Comparison of ENCODE assay signal across 7 cellular contexts in the genomic region with DNA sequence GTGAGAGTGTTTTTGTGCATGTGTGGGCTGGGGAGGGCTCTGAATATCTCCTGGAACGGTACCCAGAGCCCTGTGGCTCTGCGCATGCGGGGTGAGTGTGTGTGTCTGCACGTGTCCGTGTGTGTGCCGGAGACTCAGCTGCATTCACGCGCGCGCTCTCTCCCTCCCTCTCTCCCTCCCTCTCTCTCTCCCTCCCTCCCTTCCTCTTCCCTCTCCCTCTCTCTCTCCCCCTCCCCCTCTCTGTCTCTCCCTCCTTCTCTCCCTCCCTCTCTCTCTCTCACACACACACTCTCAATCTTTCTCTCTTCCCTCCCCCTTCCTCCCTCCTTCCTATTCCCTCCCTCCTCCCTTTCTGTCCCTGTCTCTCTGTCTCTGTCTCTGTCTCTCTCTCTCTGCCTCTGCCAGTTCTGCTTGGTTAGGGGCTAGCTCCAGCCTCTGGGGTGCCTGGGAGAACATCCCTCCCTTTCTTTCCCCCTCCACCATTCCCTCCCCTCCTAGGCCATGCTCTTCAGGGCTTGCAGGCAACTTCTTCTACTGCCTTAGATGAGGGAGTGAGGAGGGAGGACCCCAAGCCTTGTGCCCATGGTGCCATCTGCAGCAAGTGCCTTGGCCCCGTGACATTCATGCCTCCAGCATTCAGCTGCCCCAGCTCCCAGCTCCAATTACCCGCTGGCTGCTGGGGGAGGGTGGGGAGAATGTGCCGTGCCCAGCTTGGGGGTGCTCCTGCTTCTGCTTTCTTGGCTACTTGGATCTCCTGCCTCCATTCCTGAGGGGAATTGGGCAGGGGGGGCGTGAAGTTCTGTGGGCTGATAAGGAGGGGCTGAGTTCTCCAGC. TPM values are rescaled to one million over a fixed set of nuclear protein-coding genes. Genes with fewer than 3 reads are reported as not detected.
DNase-seq lines count a peak whose midpoint lies in the region; ATAC-seq, FAIRE-seq and TF ChIP-seq lines count a peak whose summit lies in the region.

No MANE protein-coding gene starts in this region.

- H3K27ac ChIP-seq in duodenal mucosa (ENCODE audit: low read depth, low read length) (peak overlapping the region; percentile 96), mesodermal cell (ENCODE audit: low read depth, low read length, severe bottlenecking) (peak overlapping the region; percentile 59)

- no peaks in the 10 kb centered on the region for H3K9me3 ChIP-seq in duodenal mucosa (ENCODE audit: control insufficient read depth in 1 of 2, low read length in 2 of 2)
- H3K9me3 ChIP-seq in mesodermal cell (ENCODE audit: control insufficient read depth, low read length), result no peaks in the 10 kb centered on the region

- no peaks in the 10 kb centered on the region for H3K9me3 Mint-ChIP-seq in activated CD8-positive, alpha-beta T cell treated with anti-CD3 and anti-CD28 coated beads for 36 hours

- intact Hi-C loops in activated CD8-positive, alpha-beta T cell treated with anti-CD3 and anti-CD28 coated beads for 36 hours (cut with micrococcal nuclease), result no loop called here

- H3K36me3 ChIP-seq in duodenal mucosa (ENCODE audit: control insufficient read depth in 1 of 2, insufficient read depth in 2 of 2, low read length in 2 of 2) (no peaks in the 10 kb centered on the region), mesodermal cell (ENCODE audit: control insufficient read depth, insufficient read depth, low read length) (no peaks in the 10 kb centered on the region)

- no peak for TF ChIP-seq CTCF in activated CD8-positive, alpha-beta T cell treated with anti-CD3 and anti-CD28 coated beads for 36 hours (IDR thresholded peaks at IDR 0.05)

- peak; percentile 66 for ATAC-seq in activated CD8-positive, alpha-beta T cell treated with anti-CD3 and anti-CD28 coated beads for 36 hours
- ATAC-seq in GM21381 (IDR thresholded peaks at IDR 0.05; ENCODE audit: unreplicated experiment), result no peak

- WGBS in mesodermal cell (ENCODE audit: insufficient coverage in 2 of 2), 2 experiments, result 27 to 30% methylated on average over 8 of the region's 14 CpGs

- peak; percentile 87 for FAIRE-seq in GM19239 (lab: Jason Lieb, UNC)

- POLR2A ChIA-PET in activated CD8-positive, alpha-beta T cell treated with anti-CD3 and anti-CD28 coated beads for 36 hours (lab: Charles Lee), result interaction anchor here (0.5 to 2.5 kb wide), 11 partner anchors 9 to 618 kb away, joined by 3 to 7 read pairs (median 3); a partner anchor contains a TSS

- H3K9ac ChIP-seq in duodenal mucosa (ENCODE audit: low read depth in 1 of 2, low read length in 2 of 2), result peak overlapping the region; percentile 80 to 86

- H3K4me1 ChIP-seq in duodenal mucosa (ENCODE audit: control insufficient read depth in 1 of 2, insufficient read depth in 2 of 2, low read length in 2 of 2), result peaks cover 93 to 96% of the 10 kb centered on the region in 2 donors
- peaks cover 51% of the 10 kb centered on the region for H3K4me1 ChIP-seq in mesodermal cell (ENCODE audit: control insufficient read depth, insufficient read depth, low read length, poor library complexity, severe bottlenecking)

- peak overlapping the region; percentile 78 for H3K4me3 Mint-ChIP-seq in activated CD8-positive, alpha-beta T cell treated with anti-CD3 and anti-CD28 coated beads for 36 hours

- no peaks in the 10 kb centered on the region for H3K36me3 Mint-ChIP-seq in activated CD8-positive, alpha-beta T cell treated with anti-CD3 and anti-CD28 coated beads for 36 hours (ENCODE audit: low read depth)

- H3K4me1 Mint-ChIP-seq in activated CD8-positive, alpha-beta T cell treated with anti-CD3 and anti-CD28 coated beads for 36 hours (ENCODE audit: low read depth), result peaks cover 79% of the 10 kb centered on the region

- H3K27me3 Mint-ChIP-seq in activated CD8-positive, alpha-beta T cell treated with anti-CD3 and anti-CD28 coated beads for 36 hours, result no peaks in the 10 kb centered on the region

- CTCF ChIA-PET in activated CD8-positive, alpha-beta T cell treated with anti-CD3 and anti-CD28 coated beads for 36 hours (lab: Charles Lee), result interaction anchor here (0.9 to 3.7 kb wide), 11 partner anchors 15 to 54 kb away, joined by 3 to 25 read pairs (median 5); a partner anchor contains a TSS

- H3K27ac Mint-ChIP-seq in activated CD8-positive, alpha-beta T cell treated with anti-CD3 and anti-CD28 coated beads for 36 hours, result peak overlapping the region; percentile 96

- H3K4me3 ChIP-seq in duodenal mucosa (ENCODE audit: low read depth in 1 of 2, low read length in 2 of 2) (peak overlapping the region; percentile 54 to 67), mesodermal cell (ENCODE audit: extremely low read depth, insufficient read depth, low read length, poor library complexity, severe bottlenecking) (no peak overlapping the region)

- no peaks in the 10 kb centered on the region for H3K27me3 ChIP-seq in duodenal mucosa (ENCODE audit: control insufficient read depth in 1 of 2, insufficient read depth in 2 of 2, low read length in 2 of 2)

- DNase-seq in GM19239 (ENCODE audit: insufficient read length, low spot score) (no peak), NCI-H69 (lab: John Stamatoyannopoulos, UW) (peak; percentile 90)
- peak; percentile 90 for DNase-seq in activated CD8-positive, alpha-beta T cell treated with anti-CD3 and anti-CD28 coated beads for 36 hours
- peak; percentile 67 for DNase-seq in stimulated activated CD8-positive, alpha-beta memory T cell treated with anti-CD3 and anti-CD28 coated beads, Interleukin-12 subunit alpha, Interleukin-12 subunit beta, amount 100 ng/mL, for 4 hours (ENCODE audit: low read depth)

RNA-seq across cellular contexts. Expression of a gene that starts 6.4 kb away (rescaled TPM):
- 10 to 100 TPM; 11.1 to 13.8 TPM for total RNA-seq in activated CD8-positive, alpha-beta T cell treated with anti-CD3 and anti-CD28 coated beads for 36 hours
- 20.7 TPM for polyA plus RNA-seq in mesodermal cell (2013, experiment 1 of 2)
- 21.5 TPM for polyA plus RNA-seq in mesodermal cell (2013, experiment 2 of 2)

RNA-seq across cellular contexts. Expression of a gene that starts 14.9 kb away (rescaled TPM):
- total RNA-seq in activated CD8-positive, alpha-beta T cell treated with anti-CD3 and anti-CD28 coated beads for 36 hours, result 10 to 100 TPM; 90.2 to 96.4 TPM
- polyA plus RNA-seq in mesodermal cell (2013, experiment 1 of 2), result 73.9 TPM
- 73.6 TPM for polyA plus RNA-seq in mesodermal cell (2013, experiment 2 of 2)

RNA-seq across cellular contexts. Expression of a gene that starts 31.3 kb away (rescaled TPM):
- total RNA-seq in activated CD8-positive, alpha-beta T cell treated with anti-CD3 and anti-CD28 coated beads for 36 hours, result 1 to 10 TPM; 6.0 to 6.5 TPM
- 8.1 TPM for polyA plus RNA-seq in mesodermal cell (2013, experiment 1 of 2)
- 6.0 TPM for polyA plus RNA-seq in mesodermal cell (2013, experiment 2 of 2)

RNA-seq across cellular contexts. Expression of a gene that starts 52.6 kb away (rescaled TPM):
- total RNA-seq in activated CD8-positive, alpha-beta T cell treated with anti-CD3 and anti-CD28 coated beads for 36 hours, result 10 to 100 TPM; 69.0 to 70.1 TPM
- 81.0 TPM for polyA plus RNA-seq in mesodermal cell (2013, experiment 1 of 2)
- 79.8 TPM for polyA plus RNA-seq in mesodermal cell (2013, experiment 2 of 2)

RNA-seq across cellular contexts. Expression of a gene that starts 53.9 kb away (rescaled TPM):
- not detected for total RNA-seq in activated CD8-positive, alpha-beta T cell treated with anti-CD3 and anti-CD28 coated beads for 36 hours
- polyA plus RNA-seq in mesodermal cell (2013, experiment 1 of 2), result not detected
- not detected for polyA plus RNA-seq in mesodermal cell (2013, experiment 2 of 2)
